ENCODE assay signal across 27 cellular contexts in the genomic region with DNA sequence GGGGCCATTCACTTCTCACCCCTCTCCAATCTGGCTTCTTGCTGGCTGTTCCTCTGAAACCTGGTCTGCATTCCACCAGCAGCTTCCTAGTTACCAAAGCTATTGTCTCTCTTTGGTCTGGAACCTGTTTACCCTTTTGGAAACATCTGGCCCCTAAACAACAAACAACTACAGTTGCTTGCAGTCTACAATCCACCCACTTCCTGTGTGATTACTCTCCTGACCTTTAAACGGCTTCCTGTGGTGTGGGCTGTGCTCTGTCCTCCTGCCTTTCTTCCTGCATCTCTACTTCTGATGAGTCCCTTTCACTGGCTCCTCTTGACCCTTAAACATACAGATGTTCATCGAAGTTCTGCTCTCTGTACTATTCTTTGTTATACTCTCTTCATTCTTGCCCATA.
A peak's percentile ranks its signal among the peaks of the same experiment; 100 is the strongest.
DNase-seq lines count a peak whose midpoint lies in the region; ATAC-seq, FAIRE-seq and TF ChIP-seq lines count a peak whose summit lies in the region.
"Had no signal": no experiment of that assay in that cellular context is flagged by ENCODE, and none has a peak within 500 bp of the region (broad histone marks: within the 10 kb centered on the region; RNA-seq: fewer than 3 reads in every experiment).

No MANE protein-coding gene starts in this region.

- no peak overlapping the region for H3K9ac ChIP-seq in BLaER1 treated with 17β-estradiol and CSF1 and Interleukin-3, amounts not matched to agents 10 nM and 100 nM

- peak overlapping the region; percentile 19 to 64 (median 52) for H3K4me2 ChIP-seq in BLaER1 treated with 17β-estradiol and CSF1 and Interleukin-3, amounts not matched to agents 10 nM and 100 nM

- peak overlapping the region in 2 of 11 experiments; percentile 24 to 36; a peak in 4 of 22 replicates for H3K27ac ChIP-seq in BLaER1 treated with 17β-estradiol and CSF1 and Interleukin-3, amounts not matched to agents 10 nM and 100 nM
- H3K27ac ChIP-seq in esophagus squamous epithelium, result no peak overlapping the region
- H3K27ac ChIP-seq: adrenal gland, coronary artery, neutrophil, thoracic aorta had no signal

- DNase-seq in bronchial epithelial cell (ENCODE audit: low read depth) (no peak), esophagus squamous epithelium (lab: John Stamatoyannopoulos, UW) (no peak), NCI-H2081 (lab: John Stamatoyannopoulos, UW) (no peak), RCC 7860 (ENCODE audit: low spot score) (no peak)
- no peak for DNase-seq in naive thymus-derived CD8-positive, alpha-beta T cell
- DNase-seq: ACHN; activated CD4-positive, alpha-beta T cell treated with anti-CD3 and anti-CD28 coated beads, Interleukin-2, amount 50 U/mL, for 4 hours; activated CD8-positive, alpha-beta memory T cell treated with anti-CD3 and anti-CD28 coated beads, Interleukin-2, amount 50 U/mL, for 48 hours; activated effector memory CD4-positive, alpha-beta T cell treated with Interleukin-2 at 50 U/mL for 16 hours; adrenal gland; foreskin fibroblast; H7; MG63; NCI-H146; NCI-H2171; NCI-H526; SIG-M5; small intestine; stimulated activated naive CD4-positive, alpha-beta T cell had no signal

- no peaks in the 10 kb centered on the region for H4K20me1 ChIP-seq in BLaER1 treated with 17β-estradiol and CSF1 and Interleukin-3, amounts not matched to agents 10 nM and 100 nM

- TF ChIP-seq POLR2A in esophagus squamous epithelium (IDR thresholded peaks at IDR 0.05), result no peak

- H3K36me3 Mint-ChIP-seq in naive thymus-derived CD8-positive, alpha-beta T cell, result no peaks in the 10 kb centered on the region

- 37 to 42% methylated on average over 2 of the region's 2 CpGs for WGBS in esophagus squamous epithelium, 2 donors

- H3K27me3 Mint-ChIP-seq in naive thymus-derived CD8-positive, alpha-beta T cell, result peaks cover 0 to 11% (median 0%) of the 10 kb centered on the region in 5 donors

- no peak overlapping the region for H3K27ac Mint-ChIP-seq in naive thymus-derived CD8-positive, alpha-beta T cell

- H3K9me3 ChIP-seq in BLaER1 treated with 17β-estradiol and CSF1 and Interleukin-3, amounts not matched to agents 10 nM and 100 nM (replicated peaks in 1 of 11), result peaks cover 0 to 14% (median under 1%) of the 10 kb centered on the region in 11 experiments; a peak in 6 of 22 replicates
- H3K9me3 ChIP-seq in esophagus squamous epithelium, result no peaks in the 10 kb centered on the region
- H3K9me3 ChIP-seq: adrenal gland, MG63, neutrophil, thoracic aorta had no signal

- no peaks in the 10 kb centered on the region for H3K4me1 Mint-ChIP-seq in naive thymus-derived CD8-positive, alpha-beta T cell

- intact Hi-C loops in esophagus squamous epithelium (cut with DNase I), result no loop called here

- no peaks in the 10 kb centered on the region for H3K27me3 ChIP-seq in BLaER1 treated with 17β-estradiol and CSF1 and Interleukin-3, amounts not matched to agents 10 nM and 100 nM
- H3K27me3 ChIP-seq in bronchial epithelial cell (ENCODE audit: control insufficient read depth, insufficient read depth, low read length), result no peaks in the 10 kb centered on the region
- no peaks in the 10 kb centered on the region for H3K27me3 ChIP-seq in esophagus squamous epithelium
- H3K27me3 ChIP-seq: adrenal gland, MG63, neutrophil had no signal

- ATAC-seq in GM19023 (IDR thresholded peaks at IDR 0.05; ENCODE audit: unreplicated experiment) (peak; percentile 76), HG03139 (IDR thresholded peaks at IDR 0.05; ENCODE audit: unreplicated experiment) (peak; percentile 68)
- ATAC-seq in naive thymus-derived CD8-positive, alpha-beta T cell, result no peak

- TF ChIP-seq CTCF in bronchial epithelial cell (IDR thresholded peaks at IDR 0.05; ENCODE audit: insufficient read depth, low read length, severe bottlenecking) (no peak), esophagus squamous epithelium (IDR thresholded peaks at IDR 0.05) (no peak)

- FAIRE-seq in bronchial epithelial cell (lab: Jason Lieb, UNC), result peak; percentile 23
- no peak for FAIRE-seq in RCC 7860 (lab: Jason Lieb, UNC)
- FAIRE-seq: GM12892, islet of Langerhans, small intestine had no signal

- no peaks in the 10 kb centered on the region for H3K36me3 ChIP-seq in BLaER1 treated with 17β-estradiol and CSF1 and Interleukin-3, amounts not matched to agents 10 nM and 100 nM
- no peaks in the 10 kb centered on the region for H3K36me3 ChIP-seq in bronchial epithelial cell (ENCODE audit: control insufficient read depth, insufficient read depth, low read length)
- no peaks in the 10 kb centered on the region for H3K36me3 ChIP-seq in esophagus squamous epithelium
- H3K36me3 ChIP-seq: adrenal gland, MG63, neutrophil, thoracic aorta had no signal

- H3K4me3 ChIP-seq in BLaER1 treated with 17β-estradiol and CSF1 and Interleukin-3, amounts not matched to agents 10 nM and 100 nM, result no peak overlapping the region
- H3K4me3 ChIP-seq in bronchial epithelial cell (ENCODE audit: low read depth, low read length) (no peak overlapping the region), esophagus squamous epithelium (no peak overlapping the region)
- H3K4me3 ChIP-seq: adrenal gland, coronary artery, MG63, thoracic aorta had no signal

- H3K4me1 ChIP-seq in BLaER1 treated with 17β-estradiol and CSF1 and Interleukin-3, amounts not matched to agents 10 nM and 100 nM, result peaks cover 13 to 29% (median 20%) of the 10 kb centered on the region in 10 experiments
- no peaks in the 10 kb centered on the region for H3K4me1 ChIP-seq in esophagus squamous epithelium
- H3K4me1 ChIP-seq: adrenal gland had no signal

- POLR2A ChIA-PET in naive thymus-derived CD8-positive, alpha-beta T cell (lab: Charles Lee), result no interaction called here

- H3K4me3 Mint-ChIP-seq in naive thymus-derived CD8-positive, alpha-beta T cell, result no peak overlapping the region

- peaks cover 0 to 30% (median 8%) of the 10 kb centered on the region in 9 donors for H3K9me3 Mint-ChIP-seq in naive thymus-derived CD8-positive, alpha-beta T cell

Comparison
In these comparisons a context has a peak if more than half of its experiments do, and no peak if none do; other contexts are left out.
1. ATAC-seq: peak in GM19023 (single experiment) and HG03139 (single experiment); none in naive thymus-derived CD8-positive, alpha-beta T cell (0 of 2).